In genomic region chr18:13141209-13141608, GRCh38 we compare ENCODE assay signal across 22 cellular contexts.
A peak's percentile ranks its signal among the peaks of the same experiment; 100 is the strongest.
DNase-seq lines count a peak whose midpoint lies in the region; ATAC-seq and TF ChIP-seq lines count a peak whose summit lies in the region.
"Had no signal": no experiment of that assay in that cellular context is flagged by ENCODE, and none has a peak within 500 bp of the region (broad histone marks: within the 10 kb centered on the region; RNA-seq: fewer than 3 reads in every experiment).

No MANE protein-coding gene starts in this region.

- H3K36me3 Mint-ChIP-seq in activated T-helper 17 cell treated with anti-CD3 and anti-CD28 coated beads, Interleukin-2, amount 50 U/mL, for 72 hours (ENCODE audit: low read depth), result peaks cover 6% of the 10 kb centered on the region
- peaks cover 11% of the 10 kb centered on the region for H3K36me3 Mint-ChIP-seq in neural crest cell (ENCODE audit: low read depth)

- peaks cover 4% of the 10 kb centered on the region for H3K27me3 Mint-ChIP-seq in activated T-helper 17 cell treated with anti-CD3 and anti-CD28 coated beads, Interleukin-2, amount 50 U/mL, for 72 hours
- peaks cover 35% of the 10 kb centered on the region for H3K27me3 Mint-ChIP-seq in neural crest cell (ENCODE audit: low read depth)

- H3K4me3 Mint-ChIP-seq in activated T-helper 17 cell treated with anti-CD3 and anti-CD28 coated beads, Interleukin-2, amount 50 U/mL, for 72 hours, result no peak overlapping the region
- H3K4me3 Mint-ChIP-seq in neural crest cell, result peak overlapping the region; percentile 67
- H3K4me3 Mint-ChIP-seq: CD8-positive, alpha-beta memory T cell had no signal

- H3K27me3 ChIP-seq in BLaER1 treated with 17β-estradiol and CSF1 and Interleukin-3, amounts not matched to agents 10 nM and 100 nM, result peaks cover 8 to 21% (median 11%) of the 10 kb centered on the region in 11 experiments; a peak in 21 of 22 replicates

- no peak overlapping the region for H3K9ac ChIP-seq in BLaER1 treated with 17β-estradiol and CSF1 and Interleukin-3, amounts not matched to agents 10 nM and 100 nM

- no peak for TF ChIP-seq CTCF in neural crest cell (conservative IDR thresholded peaks at IDR 0.05)

- peak overlapping the region in 7 of 11 experiments; percentile 20 to 60 (median 41); a peak in 6 of 22 replicates for H3K4me2 ChIP-seq in BLaER1 treated with 17β-estradiol and CSF1 and Interleukin-3, amounts not matched to agents 10 nM and 100 nM

- H3K27ac ChIP-seq in BLaER1 treated with 17β-estradiol and CSF1 and Interleukin-3, amounts not matched to agents 10 nM and 100 nM, result no peak overlapping the region; a peak in 1 of 22 replicates
- H3K27ac ChIP-seq: C4-2B, SJSA1 had no signal

- H3K4me1 ChIP-seq in BLaER1 treated with 17β-estradiol and CSF1 and Interleukin-3, amounts not matched to agents 10 nM and 100 nM, result peaks cover 8 to 58% (median 46%) of the 10 kb centered on the region in 10 experiments; a peak in 19 of 20 replicates

- ATAC-seq in activated T-helper 17 cell treated with anti-CD3 and anti-CD28 coated beads, Interleukin-2, amount 50 U/mL, for 72 hours (replicated peaks), result no peak
- no peak for ATAC-seq in GM18867 (IDR thresholded peaks at IDR 0.05; ENCODE audit: unreplicated experiment)

- H3K4me1 Mint-ChIP-seq in activated T-helper 17 cell treated with anti-CD3 and anti-CD28 coated beads, Interleukin-2, amount 50 U/mL, for 72 hours, result peaks cover 15% of the 10 kb centered on the region
- H3K4me1 Mint-ChIP-seq in neural crest cell, result peaks cover 12% of the 10 kb centered on the region

- peak overlapping the region; percentile 68 for H3K27ac Mint-ChIP-seq in activated T-helper 17 cell treated with anti-CD3 and anti-CD28 coated beads, Interleukin-2, amount 50 U/mL, for 72 hours
- no peak overlapping the region for H3K27ac Mint-ChIP-seq in neural crest cell (ENCODE audit: unreplicated experiment)

- H3K9me3 Mint-ChIP-seq in activated T-helper 17 cell treated with anti-CD3 and anti-CD28 coated beads, Interleukin-2, amount 50 U/mL, for 72 hours, result peaks cover 6% of the 10 kb centered on the region
- peaks cover 12% of the 10 kb centered on the region for H3K9me3 Mint-ChIP-seq in neural crest cell

- peaks cover 37 to 51% (median 45%) of the 10 kb centered on the region in 11 experiments for H3K9me3 ChIP-seq in BLaER1 treated with 17β-estradiol and CSF1 and Interleukin-3, amounts not matched to agents 10 nM and 100 nM (replicated peaks in 1 of 11)

- no peak overlapping the region for H3K4me3 ChIP-seq in BLaER1 treated with 17β-estradiol and CSF1 and Interleukin-3, amounts not matched to agents 10 nM and 100 nM
- H3K4me3 ChIP-seq: SJSA1 had no signal

- peaks cover 0 to 8% (median 0%) of the 10 kb centered on the region in 11 experiments; a peak in 5 of 22 replicates for H3K36me3 ChIP-seq in BLaER1 treated with 17β-estradiol and CSF1 and Interleukin-3, amounts not matched to agents 10 nM and 100 nM
- H3K36me3 ChIP-seq: SJSA1 had no signal

- DNase-seq in LHCN-M2 (ENCODE audit: low read depth) (peak; percentile 15), neural crest cell (ENCODE audit: low read depth, low spot score) (no peak), Kasumi-1 (lab: John Stamatoyannopoulos, UW) (no peak), NCI-H524 (lab: John Stamatoyannopoulos, UW) (no peak)
- DNase-seq: CD8-positive, alpha-beta memory T cell; DMS 273 treated with DMSO at 0.1 percent for 48 hours; DMS79 treated with DMSO at 0.1 percent for 48 hours; KBM-7; NCI-H1105 treated with DMSO at 0.1 percent for 48 hours; NCI-H146; NCI-H1930; NCI-H2107; NCI-H524 treated with DMSO at 0.1 percent for 48 hours; NCI-H82; NK-92 treated with Interleukin-12 subunit alpha and Interleukin-12 subunit beta, amount 100 ng/mL, for 24 hours; Right ventricle myocardium superior; RPMI8226 had no signal

- 0 out of 22 replicates have a peak, but pooled peaks cover 0 to 3% (median 0%) of the 10 kb centered on the region in 11 experiments for H4K20me1 ChIP-seq in BLaER1 treated with 17β-estradiol and CSF1 and Interleukin-3, amounts not matched to agents 10 nM and 100 nM
